Comparison of ENCODE assay signal across 25 cellular contexts in genomic region chr15:66909381-66909890, GRCh38.
"Had no signal": no experiment of that assay in that cellular context is flagged by ENCODE, and none has a peak within 500 bp of the region (broad histone marks: within the 10 kb centered on the region; RNA-seq: fewer than 3 reads in every experiment).

No MANE protein-coding gene starts in this region.

- H3K27me3 Mint-ChIP-seq: activated naive CD4-positive, alpha-beta T cell treated with anti-CD3 and anti-CD28 coated beads, Interleukin-2, amount 50 U/mL, for 24 hours; activated naive CD8-positive, alpha-beta T cell treated with anti-CD3 and anti-CD28 coated beads, Interleukin-2, amount 50 U/mL, for 24 hours; activated T-cell treated with anti-CD3 and anti-CD28 coated beads, Interleukin-2, amount 50 U/mL, for 24 hours had no signal

- H3K4me1 ChIP-seq: parathyroid adenoma had no signal

- H3K36me3 ChIP-seq: neural progenitor cell, upper lobe of right lung had no signal

- H3K27ac Mint-ChIP-seq: activated CD4-positive, alpha-beta memory T cell treated with anti-CD3 and anti-CD28 coated beads for 36 hours; activated CD4-positive, alpha-beta T cell treated with anti-CD3 and anti-CD28 coated beads, Interleukin-2, amount 10 ng/mL, durations not matched to agents 24 days and 14 days; activated naive CD4-positive, alpha-beta T cell treated with anti-CD3 and anti-CD28 coated beads, Interleukin-2, amount 50 U/mL, for 24 hours; activated naive CD8-positive, alpha-beta T cell treated with anti-CD3 and anti-CD28 coated beads, Interleukin-2, amount 50 U/mL, for 24 hours; activated T-cell treated with anti-CD3 and anti-CD28 coated beads, Interleukin-2, amount 50 U/mL, for 24 hours; activated T-helper 17 cell treated with anti-CD3 and anti-CD28 coated beads, Interleukin-2, amount 50 U/mL, for 72 hours; natural killer cell; neural progenitor cell had no signal

- H3K9me3 ChIP-seq: upper lobe of right lung had no signal

- H3K4me3 Mint-ChIP-seq: activated CD4-positive, alpha-beta memory T cell treated with anti-CD3 and anti-CD28 coated beads for 36 hours; activated CD4-positive, alpha-beta T cell treated with anti-CD3 and anti-CD28 coated beads, Interleukin-2, amount 10 ng/mL, durations not matched to agents 24 days and 14 days; activated naive CD4-positive, alpha-beta T cell treated with anti-CD3 and anti-CD28 coated beads, Interleukin-2, amount 50 U/mL, for 24 hours; activated naive CD8-positive, alpha-beta T cell treated with anti-CD3 and anti-CD28 coated beads, Interleukin-2, amount 50 U/mL, for 24 hours; activated T-cell treated with anti-CD3 and anti-CD28 coated beads, Interleukin-2, amount 50 U/mL, for 24 hours; activated T-helper 17 cell treated with anti-CD3 and anti-CD28 coated beads, Interleukin-2, amount 50 U/mL, for 72 hours; natural killer cell; neural progenitor cell had no signal

- DNase-seq: activated CD4-positive, alpha-beta memory T cell treated with anti-CD3 and anti-CD28 coated beads for 36 hours; activated CD4-positive, alpha-beta T cell treated with anti-CD3 and anti-CD28 coated beads, Interleukin-2, amount 10 ng/mL, durations not matched to agents 24 days and 14 days; activated CD4-positive, CD25-positive, alpha-beta regulatory T cell treated with anti-CD3 and anti-CD28 coated beads, Interleukin-2, amount 50 U/mL, for 72 hours; activated CD8-positive, alpha-beta memory T cell treated with anti-CD3 and anti-CD28 coated beads, Interleukin-2, amount 50 U/mL, for 4 hours; activated gamma-delta T cell treated with Interleukin-2 at 50 U/mL for 16 hours; activated naive CD8-positive, alpha-beta T cell treated with anti-CD3 and anti-CD28 coated beads, Interleukin-2, amount 50 U/mL, for 24 hours; activated T-cell treated with anti-CD3 and anti-CD28 coated beads, Interleukin-2, amount 50 U/mL, for 24 hours; central memory CD4-positive, alpha-beta T cell; dermis blood vessel endothelial cell; effector CD4-positive, alpha-beta T cell; left cardiac atrium; mammary epithelial cell; midbrain; natural killer cell; occipital lobe; right cardiac atrium; stimulated activated CD4-positive, alpha-beta T cell treated with anti-CD3 and anti-CD28 coated beads, Interleukin-2, amount 100 ng/mL, for 48 hours; stimulated activated naive CD8-positive, alpha-beta T cell treated with anti-CD3 and anti-CD28 coated beads, Interleukin-15, Interleukin-2, amounts not matched to agents 100 U/mL and 50 U/mL, for 24 hours; upper lobe of right lung had no signal

- H3K27me3 ChIP-seq: hepatocyte, neural progenitor cell, upper lobe of right lung had no signal

- H3K4me1 Mint-ChIP-seq: activated T-helper 17 cell treated with anti-CD3 and anti-CD28 coated beads, Interleukin-2, amount 50 U/mL, for 72 hours; natural killer cell had no signal

- H3K36me3 Mint-ChIP-seq: activated CD4-positive, alpha-beta memory T cell treated with anti-CD3 and anti-CD28 coated beads for 36 hours; activated naive CD4-positive, alpha-beta T cell treated with anti-CD3 and anti-CD28 coated beads, Interleukin-2, amount 50 U/mL, for 24 hours; natural killer cell; neural progenitor cell had no signal

- H3K4me3 ChIP-seq: hepatocyte, neural progenitor cell, upper lobe of right lung had no signal

- H3K27ac ChIP-seq: epithelial cell of prostate, neural progenitor cell, parathyroid adenoma had no signal

- H3K9me3 Mint-ChIP-seq: activated naive CD4-positive, alpha-beta T cell treated with anti-CD3 and anti-CD28 coated beads, Interleukin-2, amount 50 U/mL, for 24 hours; activated naive CD8-positive, alpha-beta T cell treated with anti-CD3 and anti-CD28 coated beads, Interleukin-2, amount 50 U/mL, for 24 hours had no signal
